In genomic region chr5:44332360-44332971, GRCh38 we compare ENCODE assay signal across 8 cellular contexts. TPM values are rescaled to one million over a fixed set of nuclear protein-coding genes. Genes with fewer than 3 reads are reported as not detected.
DNase-seq lines count a peak whose midpoint lies in the region; ATAC-seq and TF ChIP-seq lines count a peak whose summit lies in the region.

No MANE protein-coding gene starts in this region.

- H3K4me3 ChIP-seq in PC-3 (ENCODE audit: low read length) = no peak overlapping the region
- H3K4me3 ChIP-seq in fibroblast of lung (replicated peaks in 1 of 4; ENCODE audit: control extremely low read depth in 1 of 4, insufficient read depth in 1 of 4, low read depth in 3 of 4, low read length in 4 of 4) = no peak overlapping the region
- no peak overlapping the region for H3K4me3 ChIP-seq in prostate gland
- no peak overlapping the region for H3K4me3 ChIP-seq in effector memory CD4-positive, alpha-beta T cell (ENCODE audit: insufficient read depth, low read depth, low read length, poor library complexity, severe bottlenecking)

- TF ChIP-seq POLR2A in prostate gland (IDR thresholded peaks at IDR 0.05) = no peak

- CTCF ChIA-PET in PC-3 (lab: Charles Lee) = interaction anchor here (0.5 to 1.1 kb wide), 7 partner anchors 97 to 1054 kb away, joined by 3 to 10 read pairs (median 9); no protein-coding TSS in a partner anchor

- H3K9me3 ChIP-seq in PC-3 (ENCODE audit: low read length) (no peaks in the 10 kb centered on the region), fibroblast of lung (ENCODE audit: control insufficient read depth, insufficient read depth, low read depth, low read length) (no peaks in the 10 kb centered on the region), prostate gland (no peaks in the 10 kb centered on the region)
- no peaks in the 10 kb centered on the region for H3K9me3 ChIP-seq in effector memory CD4-positive, alpha-beta T cell (ENCODE audit: control insufficient read depth, low read length)

- H3K9me2 ChIP-seq in PC-3 (replicated peaks; ENCODE audit: low read length) = no peaks in the 10 kb centered on the region

- TF ChIP-seq CTCF in PC-3 (conservative IDR thresholded peaks at IDR 0.05; ENCODE audit: low read depth, low read length) (peak; percentile 91), fibroblast of lung (conservative IDR thresholded peaks at IDR 0.05 in 1 of 2, IDR thresholded peaks at IDR 0.05 in 1 of 2; ENCODE audit: low read depth in 1 of 2, low read length in 2 of 2) (peak; percentile 57 to 66), prostate gland (IDR thresholded peaks at IDR 0.05) (peak in 3 of 4 experiments; percentile 37 to 51 (median 40))

- POLR2A ChIA-PET in PC-3 (lab: Charles Lee; ENCODE audit: unreplicated experiment) = no interaction called here

- H3K4me2 ChIP-seq in PC-3 (ENCODE audit: low read length) (no peak overlapping the region), fibroblast of lung (ENCODE audit: extremely low read depth, insufficient read depth, low read length) (no peak overlapping the region)

- no TSS peak for BruUV-seq in PC-3 (replicated peaks; lab: Mats Ljungman, UMichigan)

- intact Hi-C loops in PC-3 (cut with micrococcal nuclease) = loop anchor here (10.0 kb wide), 1 partner anchor 698 kb away; no protein-coding TSS in a partner anchor
- intact Hi-C loops in prostate gland (cut with DNase I) = no loop called here

- H3K36me3 ChIP-seq in PC-3 (ENCODE audit: low read depth, low read length) = no peaks in the 10 kb centered on the region
- H3K36me3 ChIP-seq in fibroblast of lung (ENCODE audit: control insufficient read depth, insufficient read depth, low read length) = no peaks in the 10 kb centered on the region
- no peaks in the 10 kb centered on the region for H3K36me3 ChIP-seq in prostate gland
- no peaks in the 10 kb centered on the region for H3K36me3 ChIP-seq in effector memory CD4-positive, alpha-beta T cell (ENCODE audit: control insufficient read depth, insufficient read depth, low read length)

- H3K9ac ChIP-seq in PC-3 (ENCODE audit: low read length) = no peak overlapping the region
- no peak overlapping the region for H3K9ac ChIP-seq in fibroblast of lung (ENCODE audit: insufficient read depth, low read length)

- DNase-seq in AG08396 (ENCODE audit: low spot score) (peak; percentile 8), HPDE6-E6E7 (ENCODE audit: extremely low spot score) (peak; percentile 9), PC-3 (peak; percentile 82), fibroblast of lung (ENCODE audit: low read depth in 2 of 2) (peak; percentile 11 to 85), prostate gland (ENCODE audit: low spot score) (no peak), NCI-H345 (lab: John Stamatoyannopoulos, UW) (no peak)
- DNase-seq in effector memory CD4-positive, alpha-beta T cell = no peak

- H4K20me1 ChIP-seq in PC-3 (ENCODE audit: low read length) = no peaks in the 10 kb centered on the region
- no peaks in the 10 kb centered on the region for H4K20me1 ChIP-seq in fibroblast of lung (ENCODE audit: control insufficient read depth, extremely low read depth, insufficient read depth, low read length)

- no peak overlapping the region for H2AFZ ChIP-seq in PC-3 (ENCODE audit: low read length)
- no peak overlapping the region for H2AFZ ChIP-seq in fibroblast of lung (ENCODE audit: low read length)

- ATAC-seq in GM18907 (IDR thresholded peaks at IDR 0.05; ENCODE audit: unreplicated experiment) (peak; percentile 82), PC-3 (peak; percentile 65)

- no peaks in the 10 kb centered on the region for H3F3A ChIP-seq in PC-3 (ENCODE audit: low read length, unreplicated experiment)

- peaks cover 17% of the 10 kb centered on the region for H3K27me3 ChIP-seq in PC-3 (ENCODE audit: low read length)
- no peaks in the 10 kb centered on the region for H3K27me3 ChIP-seq in fibroblast of lung (ENCODE audit: control insufficient read depth, insufficient read depth, low read length)
- no peaks in the 10 kb centered on the region for H3K27me3 ChIP-seq in prostate gland (replicated peaks; ENCODE audit: insufficient read depth)
- H3K27me3 ChIP-seq in effector memory CD4-positive, alpha-beta T cell (replicated peaks; ENCODE audit: control insufficient read depth, insufficient read depth, low read length, poor library complexity, severe bottlenecking) = no peaks in the 10 kb centered on the region

- no peaks in the 10 kb centered on the region for H3K4me1 ChIP-seq in PC-3 (ENCODE audit: insufficient read depth, low read length)
- H3K4me1 ChIP-seq in fibroblast of lung (ENCODE audit: control insufficient read depth, extremely low read depth, insufficient read depth, low read length) = no peaks in the 10 kb centered on the region
- H3K4me1 ChIP-seq in prostate gland (replicated peaks) = no peaks in the 10 kb centered on the region
- H3K4me1 ChIP-seq in effector memory CD4-positive, alpha-beta T cell (ENCODE audit: control insufficient read depth, insufficient read depth, low read length, poor library complexity, severe bottlenecking) = no peaks in the 10 kb centered on the region

- H3K27ac ChIP-seq in PC-3 (ENCODE audit: low read length) = no peak overlapping the region
- no peak overlapping the region for H3K27ac ChIP-seq in fibroblast of lung (ENCODE audit: insufficient read depth, low read length)
- no peak overlapping the region for H3K27ac ChIP-seq in prostate gland
- no peak overlapping the region for H3K27ac ChIP-seq in effector memory CD4-positive, alpha-beta T cell (ENCODE audit: insufficient read depth, low read length, poor library complexity, severe bottlenecking)

- H3K79me2 ChIP-seq in PC-3 (ENCODE audit: low read length) = no peaks in the 10 kb centered on the region
- no peaks in the 10 kb centered on the region for H3K79me2 ChIP-seq in fibroblast of lung (ENCODE audit: control insufficient read depth, insufficient read depth, low read length)

- WGBS in prostate gland = 52% methylated on average over 3 of the region's 3 CpGs

RNA-seq across cellular contexts. Expression of gene FGF10, which starts 56.8 kb away (rescaled TPM):
- total RNA-seq in PC-3 (2014; rRNA removed) (not detected in 2 replicates), fibroblast of lung (110 and 154 TPM in 2 replicates), prostate gland (1 to 10 TPM; 3.1 to 6.9 TPM)
- polyA plus RNA-seq in fibroblast of lung = 0.58 and 6.9 TPM in 2 replicates
- 0.52 and 5.0 TPM in 2 replicates for polyA plus RNA-seq in fibroblast of lung (2012)
- 1.6 and 14.5 TPM in 2 replicates for polyA minus RNA-seq in fibroblast of lung (ENCODE audit: low replicate concordance)

Comparison
In these comparisons a context has a peak if more than half of its experiments do, and no peak if none do; other contexts are left out.
1. DNase-seq: peak in AG08396 (single experiment), HPDE6-E6E7 (single experiment), PC-3 (single experiment) and fibroblast of lung (2 of 2); none in prostate gland (single experiment), NCI-H345 (single experiment) and effector memory CD4-positive, alpha-beta T cell (0 of 3).
2. CTCF ChIP-seq: peak in every context shown above with its lines; median percentile 91 in PC-3; 62 in fibroblast of lung; 40 in prostate gland.
3. RNA of gene FGF10, which starts 56.8 kb away (total RNA-seq): 110 to 154 TPM in fibroblast of lung; 3.1 to 6.9 TPM in prostate gland and not detected in PC-3; every median in the first group is over 10 times any median in the second.